ENCODE assay signal across 9 cellular contexts in genomic region chr1:25198731-25199231, GRCh38. TPM values are rescaled to one million over a fixed set of nuclear protein-coding genes. Genes with fewer than 3 reads are reported as not detected.
DNase-seq lines count a peak whose midpoint lies in the region; ATAC-seq and TF ChIP-seq lines count a peak whose summit lies in the region.
"Had no signal": no experiment of that assay in that cellular context is flagged by ENCODE, and none has a peak within 500 bp of the region (broad histone marks: within the 10 kb centered on the region; RNA-seq: fewer than 3 reads in every experiment).

No MANE protein-coding gene starts in this region.

- no peak overlapping the region for H3K23ac ChIP-seq in H9 (ENCODE audit: insufficient read length, low read depth, low read length)

- ATAC-seq in T-helper 17 cell: no peak
- peak; percentile 38 to 40 for ATAC-seq in right cardiac atrium
- peak; percentile 94 to 96 for ATAC-seq in stimulated activated naive B cell treated with anti-CD40 and anti-IgM and Interleukin-4, amounts not matched to agents 10 μg/mL and 1 μg/mL and 100 μg/mL, for 72 hours (replicated peaks)
- ATAC-seq in HG03565 (IDR thresholded peaks at IDR 0.05; ENCODE audit: unreplicated experiment): no peak

- H3K4me3 Mint-ChIP-seq in H9 (no peak overlapping the region), T-helper 17 cell (no peak overlapping the region)
- peak overlapping the region; percentile 71 to 75 for H3K4me3 Mint-ChIP-seq in stimulated activated naive B cell treated with anti-CD40 and anti-IgM and Interleukin-4, amounts not matched to agents 10 μg/mL and 1 μg/mL and 100 μg/mL, for 72 hours

- no peak overlapping the region for H2BK20ac ChIP-seq in H9 (ENCODE audit: low read depth, low read length, poor library complexity, severe bottlenecking)

- H3K27ac Mint-ChIP-seq in H9 (no peak overlapping the region; a peak in 1 of 7 replicates), T-helper 17 cell (peak overlapping the region; percentile 68)
- peak overlapping the region; percentile 2 for H3K27ac Mint-ChIP-seq in stimulated activated naive B cell treated with anti-CD40 and anti-IgM and Interleukin-4, amounts not matched to agents 10 μg/mL and 1 μg/mL and 100 μg/mL, for 72 hours

- H4K8ac ChIP-seq in H9 (replicated peaks; ENCODE audit: insufficient read length, low read depth, low read length): no peak overlapping the region

- H3K27me3 Mint-ChIP-seq in H9 (ENCODE audit: low read depth) (no peaks in the 10 kb centered on the region; the same call in 1 of the 2 replicates), T-helper 17 cell (peaks cover 34% of the 10 kb centered on the region)
- peaks cover 18 to 21% of the 10 kb centered on the region in 2 donors for H3K27me3 Mint-ChIP-seq in stimulated activated naive B cell treated with anti-CD40 and anti-IgM and Interleukin-4, amounts not matched to agents 10 μg/mL and 1 μg/mL and 100 μg/mL, for 72 hours

- H3K4me1 Mint-ChIP-seq in H9 (peaks cover 13 to 25% of the 10 kb centered on the region in 2 experiments), T-helper 17 cell (peaks cover 19% of the 10 kb centered on the region)
- H3K4me1 Mint-ChIP-seq in stimulated activated naive B cell treated with anti-CD40 and anti-IgM and Interleukin-4, amounts not matched to agents 10 μg/mL and 1 μg/mL and 100 μg/mL, for 72 hours: peaks cover 15 to 26% of the 10 kb centered on the region in 2 donors

- no peak overlapping the region for H2BK15ac ChIP-seq in H9 (ENCODE audit: low read depth, low read length)

- no peak overlapping the region for H3K9ac ChIP-seq in H9 (ENCODE audit: extremely low read depth, insufficient read length, low read length)

- H3K27me3 ChIP-seq in H9 (ENCODE audit: insufficient read depth, low read length): no peaks in the 10 kb centered on the region
- H3K27me3 ChIP-seq in right cardiac atrium (ENCODE audit: control insufficient read depth, insufficient read depth): no peaks in the 10 kb centered on the region

- H3K27ac ChIP-seq in H9 (ENCODE audit: insufficient read length, low read depth, low read length) (no peak overlapping the region), right cardiac atrium (ENCODE audit: low read length) (no peak overlapping the region)

- DNase-seq in H9 (no peak), T-helper 17 cell (no peak), right cardiac atrium (peak in 1 of 3 donors; percentile 24), NCI-H2081 treated with DMSO at 0.1 percent for 48 hours (lab: John Stamatoyannopoulos, UW) (no peak), AG08396 (ENCODE audit: low spot score) (no peak), NOMO-1 treated with DMSO at 0.1 percent for 48 hours (lab: John Stamatoyannopoulos, UW; ENCODE audit: unreplicated experiment) (no peak)
- peak; percentile 26 for DNase-seq in stimulated activated naive B cell treated with anti-CD40 and anti-IgM and Interleukin-4, amounts not matched to agents 10 μg/mL and 1 μg/mL and 100 μg/mL, for 72 hours
- DNase-seq: T1000 had no signal

- no peaks in the 10 kb centered on the region for H3K79me1 ChIP-seq in H9 (ENCODE audit: insufficient read depth, low read depth, low read length, poor library complexity, severe bottlenecking)

- H4K5ac ChIP-seq in H9 (ENCODE audit: insufficient read length, low read depth, low read length): no peak overlapping the region

- no peaks in the 10 kb centered on the region; a peak in 1 of 5 replicates for H3K9me3 Mint-ChIP-seq in H9
- no peaks in the 10 kb centered on the region for H3K9me3 Mint-ChIP-seq in stimulated activated naive B cell treated with anti-CD40 and anti-IgM and Interleukin-4, amounts not matched to agents 10 μg/mL and 1 μg/mL and 100 μg/mL, for 72 hours

- intact Hi-C loops in right cardiac atrium (cut with DNase I): loop anchor here in 1 of 4 donors (5.0 kb wide), 1 partner anchor 341 kb away; no protein-coding TSS in a partner anchor

- H3K18ac ChIP-seq in H9 (ENCODE audit: insufficient read length, low read depth, low read length): no peak overlapping the region

- TF ChIP-seq CTCF in H9 (conservative IDR thresholded peaks at IDR 0.05): peak; percentile 33

- no CpG with 5 or more reads among the region's 18 CpGs for WGBS in H9 (ENCODE audit: extremely low coverage, insufficient read length, low lambda C conversion rate)
- 54% methylated on average over 18 of the region's 18 CpGs for WGBS in right cardiac atrium

- H3K4ac ChIP-seq in H9 (ENCODE audit: low read depth, low read length): no peak overlapping the region

- H2AK5ac ChIP-seq in H9 (ENCODE audit: insufficient read length, low read length): no peak overlapping the region

- H3K36me3 Mint-ChIP-seq in H9 (ENCODE audit: insufficient read depth in 1 of 3, low read depth in 3 of 3): no peaks in the 10 kb centered on the region
- peaks cover 5% of the 10 kb centered on the region for H3K36me3 Mint-ChIP-seq in T-helper 17 cell (ENCODE audit: low read depth)
- no peaks in the 10 kb centered on the region for H3K36me3 Mint-ChIP-seq in stimulated activated naive B cell treated with anti-CD40 and anti-IgM and Interleukin-4, amounts not matched to agents 10 μg/mL and 1 μg/mL and 100 μg/mL, for 72 hours

- H2BK120ac ChIP-seq in H9 (ENCODE audit: low read depth, low read length, poor library complexity, severe bottlenecking): no peak overlapping the region

- H4K91ac ChIP-seq in H9 (ENCODE audit: insufficient read length, low read depth, low read length): no peak overlapping the region

- no peaks in the 10 kb centered on the region for H3K79me2 ChIP-seq in H9 (ENCODE audit: insufficient read depth, low read length)

- H2AFZ ChIP-seq in H9 (ENCODE audit: low read length): no peak overlapping the region

- H3K14ac ChIP-seq in H9 (ENCODE audit: insufficient read depth, low read length): no peak overlapping the region

- H2BK12ac ChIP-seq in H9 (ENCODE audit: insufficient read length, low read depth, low read length): no peak overlapping the region

- no peak overlapping the region for H3K4me3 ChIP-seq in right cardiac atrium (ENCODE audit: low read length)

- no peak overlapping the region for H3K4me2 ChIP-seq in H9 (ENCODE audit: insufficient read depth, insufficient read length, low read length)

- H2BK5ac ChIP-seq in H9 (ENCODE audit: insufficient read length, low read length): no peak overlapping the region

- no peaks in the 10 kb centered on the region for H3K23me2 ChIP-seq in H9 (ENCODE audit: insufficient read length, low read depth, low read length, poor library complexity, severe bottlenecking)

- H3T11ph ChIP-seq in H9 (ENCODE audit: low read length): no peak overlapping the region

- no peak overlapping the region for H3K56ac ChIP-seq in H9 (ENCODE audit: insufficient read length, low read depth, low read length)

- H3K9me3 ChIP-seq in H9 (ENCODE audit: control insufficient read depth, low read depth, low read length) (no peaks in the 10 kb centered on the region), T-helper 17 cell (ENCODE audit: control insufficient read depth, low read length, poor library complexity, severe bottlenecking) (no peaks in the 10 kb centered on the region), right cardiac atrium (ENCODE audit: control insufficient read depth, low read length) (no peaks in the 10 kb centered on the region)

- no peaks in the 10 kb centered on the region for H4K20me1 ChIP-seq in H9 (ENCODE audit: control insufficient read depth, insufficient read depth, insufficient read length)

- H3K4me1 ChIP-seq in H9 (ENCODE audit: insufficient read depth, low read length) (no peaks in the 10 kb centered on the region), right cardiac atrium (ENCODE audit: control insufficient read depth, insufficient read depth, low read length) (no peaks in the 10 kb centered on the region)

RNA-seq across cellular contexts. Expression of gene SYF2, which starts 33.5 kb away (rescaled TPM):
- total RNA-seq in H9 (2021) (34.4 and 36.5 TPM in 2 replicates), T-helper 17 cell (10 to 100 TPM; 61.5 to 80.6 TPM), right cardiac atrium (10 to 100 TPM; 29.7 to 40.5 (median 39.8) TPM)
- 63.2 TPM for polyA plus RNA-seq in right cardiac atrium

RNA-seq across cellular contexts. Expression of gene RSRP1, which starts 48.5 kb away (rescaled TPM):
- total RNA-seq in H9 (2021) (51.9 and 55.1 TPM in 2 replicates), T-helper 17 cell (100 to 1,000 TPM; 483 to 509 TPM), right cardiac atrium (10 to 100 TPM; 43.6 to 65.0 (median 54.9) TPM)
- polyA plus RNA-seq in right cardiac atrium: 63.6 TPM

Comparison
In these comparisons a context has a peak if more than half of its experiments do, and no peak if none do; other contexts are left out.
1. H3K27ac Mint-ChIP-seq: peak in T-helper 17 cell (single experiment) and stimulated activated naive B cell treated with anti-CD40 and anti-IgM and Interleukin-4, amounts not matched to agents 10 μg/mL and 1 μg/mL and 100 μg/mL, for 72 hours (single experiment); none in H9 (0 of 3).
2. H3K4me3 Mint-ChIP-seq: peak in stimulated activated naive B cell treated with anti-CD40 and anti-IgM and Interleukin-4, amounts not matched to agents 10 μg/mL and 1 μg/mL and 100 μg/mL, for 72 hours (2 of 2); none in H9 (0 of 2) and T-helper 17 cell (single experiment).
3. ATAC-seq: peak in right cardiac atrium (2 of 2) and stimulated activated naive B cell treated with anti-CD40 and anti-IgM and Interleukin-4, amounts not matched to agents 10 μg/mL and 1 μg/mL and 100 μg/mL, for 72 hours (2 of 2); none in T-helper 17 cell (single experiment) and HG03565 (single experiment).